In the genomic region with DNA sequence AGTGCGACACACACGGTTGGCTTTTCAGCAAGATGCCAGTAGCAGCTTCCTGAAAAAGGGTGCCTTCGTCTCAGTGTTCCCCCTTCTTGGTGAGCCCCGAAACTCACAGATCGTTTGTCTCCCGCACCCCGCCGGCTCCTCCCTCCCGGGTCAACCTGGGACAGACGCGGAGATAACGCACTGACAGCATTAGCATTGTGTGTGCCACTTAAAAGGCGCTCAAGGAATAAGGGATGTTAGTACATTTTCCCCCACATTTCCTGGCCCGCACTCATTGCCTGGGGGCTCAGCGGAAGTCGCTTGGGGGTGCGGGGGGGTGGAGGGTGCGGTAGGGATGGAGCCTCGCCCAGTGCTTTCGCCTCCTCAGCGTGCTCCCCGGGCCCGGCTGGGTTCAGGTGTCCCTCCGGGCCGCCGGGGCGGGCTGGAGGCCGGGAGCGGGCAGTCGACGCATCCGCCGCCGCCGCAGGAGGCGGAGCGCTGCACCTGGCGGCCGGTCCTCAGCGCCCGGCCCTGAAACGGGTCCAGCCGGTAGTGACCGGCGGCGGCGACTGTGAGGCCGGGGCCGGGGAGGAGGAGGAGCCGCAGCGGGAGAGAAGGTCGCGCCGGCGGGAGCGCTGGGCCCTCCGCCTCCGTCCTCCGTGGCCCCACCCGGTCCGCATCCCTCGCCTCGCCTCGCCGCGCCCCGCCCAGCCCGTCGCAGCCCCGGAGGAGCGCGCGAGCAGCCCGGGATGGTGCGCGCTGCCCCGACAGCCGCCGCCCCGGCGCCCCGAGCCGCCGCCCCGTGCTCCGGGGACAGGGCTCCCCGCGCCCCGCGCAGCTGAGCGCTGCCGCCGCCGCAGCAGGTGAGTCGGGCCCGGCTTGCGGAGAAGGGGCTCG, we compare ENCODE assay signal across 8 cellular contexts. TPM values are rescaled to one million over a fixed set of nuclear protein-coding genes. Genes with fewer than 3 reads are reported as not detected.
A peak's percentile ranks its signal among the peaks of the same experiment; 100 is the strongest.
DNase-seq lines count a peak whose midpoint lies in the region; ATAC-seq, FAIRE-seq and TF ChIP-seq lines count a peak whose summit lies in the region.

A gene (plus strand): TSS at position 694 of the 876 bp plus-strand sequence. CDS start 27,675 bp downstream, outside the sequence.

- H3K9me3 Mint-ChIP-seq in activated naive CD8-positive, alpha-beta T cell (ENCODE audit: low read depth) = no peaks in the 10 kb centered on the region

- peak within 1 kb of the TSS; percentile 43 for H3K9ac ChIP-seq in SK-N-MC (ENCODE audit: insufficient read length)

- H3K4me1 ChIP-seq in left ventricle myocardium inferior = peaks cover 36% of the 10 kb centered on the region

- peaks cover 6% of the 10 kb centered on the region for H3K36me3 Mint-ChIP-seq in activated naive CD8-positive, alpha-beta T cell

- no peaks in the 10 kb centered on the region for H3K36me3 ChIP-seq in SK-N-MC (ENCODE audit: insufficient read depth, low read length)
- no peaks in the 10 kb centered on the region for H3K36me3 ChIP-seq in left ventricle myocardium inferior

- H3K27me3 ChIP-seq in left ventricle myocardium inferior (ENCODE audit: low read depth) = no peaks in the 10 kb centered on the region

- peak within 1 kb of the TSS; percentile 97 for H3K27ac Mint-ChIP-seq in activated naive CD8-positive, alpha-beta T cell

- H3K4me3 Mint-ChIP-seq in activated naive CD8-positive, alpha-beta T cell = peak within 1 kb of the TSS; percentile 93

- H3K27me3 Mint-ChIP-seq in activated naive CD8-positive, alpha-beta T cell = no peaks in the 10 kb centered on the region

- no peak for FAIRE-seq in urothelium cell line (lab: Jason Lieb, UNC)

- H3K4me3 ChIP-seq in SK-N-MC (peak within 1 kb of the TSS; percentile 82), left ventricle myocardium inferior (peak within 1 kb of the TSS; percentile 92)

- ATAC-seq in GM19351 (IDR thresholded peaks at IDR 0.05; ENCODE audit: unreplicated experiment) (peak; percentile 54), HG03469 (IDR thresholded peaks at IDR 0.05; ENCODE audit: unreplicated experiment) (peak; percentile 40)

- no peak for DNase-seq in SK-N-MC (ENCODE audit: low read depth, low spot score)
- peak; percentile 63 for DNase-seq in left ventricle myocardium inferior
- DNase-seq in putamen (ENCODE audit: low spot score) = peak; percentile 64
- DNase-seq in urothelium cell line (ENCODE audit: low spot score) = peak; percentile 63

- TF ChIP-seq CTCF in C4-2B (conservative IDR thresholded peaks at IDR 0.05) (peak; percentile 14), left ventricle myocardium inferior (IDR thresholded peaks at IDR 0.05; ENCODE audit: borderline replicate concordance) (peak; percentile 34)

- H3K9me3 ChIP-seq in SK-N-MC (ENCODE audit: low read depth, low read length) (no peaks in the 10 kb centered on the region), left ventricle myocardium inferior (replicated peaks) (no peaks in the 10 kb centered on the region)

- peaks cover 36% of the 10 kb centered on the region for H3K4me1 Mint-ChIP-seq in activated naive CD8-positive, alpha-beta T cell (ENCODE audit: low read depth)

- intact Hi-C loops in left ventricle myocardium inferior (cut with micrococcal nuclease) = loop anchor here (10.0 kb wide), 1 partner anchor 87 kb away; no protein-coding TSS in a partner anchor

- H3K27ac ChIP-seq in C4-2B (peak within 1 kb of the TSS; percentile 65), SK-N-MC (no peak within 1 kb of the TSS), left ventricle myocardium inferior (replicated peaks) (peak within 1 kb of the TSS; percentile 89)

RNA-seq across cellular contexts. Expression of the gene that starts here (rescaled TPM):
- 21.4 TPM for total RNA-seq in left ventricle myocardium inferior
